In the genomic region with DNA sequence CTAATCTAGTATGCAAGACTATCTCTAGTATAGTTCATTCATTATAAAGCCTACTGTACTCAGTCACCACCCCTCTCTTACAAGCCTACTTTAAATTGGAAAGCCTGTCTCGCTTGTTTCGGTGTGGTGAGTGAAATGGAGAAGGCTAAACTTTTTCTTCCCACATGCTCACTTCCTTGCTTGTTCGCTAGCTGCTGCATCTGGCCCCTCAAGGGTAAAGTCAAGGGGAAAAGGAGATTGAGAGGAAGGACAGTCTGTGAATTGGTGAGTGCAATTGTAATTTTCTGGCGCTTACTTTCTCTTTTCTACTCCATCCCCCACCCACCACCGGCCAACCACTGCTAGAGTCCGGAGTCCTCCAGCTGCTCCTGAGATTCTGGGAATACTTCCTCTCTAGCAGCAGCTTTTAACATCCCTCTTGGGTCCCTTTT, we compare ENCODE assay signal across 1 cellular context.
TF ChIP-seq lines count a peak whose summit lies in the region.

No MANE protein-coding gene starts in this region.

TF ChIP-seq in SK-N-SH, 30 proteins besides CTCF, POLR2A, EP300 and RAD21 (continued from another document):
- TF ChIP-seq NRF1 (IDR thresholded peaks at IDR 0.05; ENCODE audit: low read depth, low read length): no peak
- TF ChIP-seq, protein P1, sequence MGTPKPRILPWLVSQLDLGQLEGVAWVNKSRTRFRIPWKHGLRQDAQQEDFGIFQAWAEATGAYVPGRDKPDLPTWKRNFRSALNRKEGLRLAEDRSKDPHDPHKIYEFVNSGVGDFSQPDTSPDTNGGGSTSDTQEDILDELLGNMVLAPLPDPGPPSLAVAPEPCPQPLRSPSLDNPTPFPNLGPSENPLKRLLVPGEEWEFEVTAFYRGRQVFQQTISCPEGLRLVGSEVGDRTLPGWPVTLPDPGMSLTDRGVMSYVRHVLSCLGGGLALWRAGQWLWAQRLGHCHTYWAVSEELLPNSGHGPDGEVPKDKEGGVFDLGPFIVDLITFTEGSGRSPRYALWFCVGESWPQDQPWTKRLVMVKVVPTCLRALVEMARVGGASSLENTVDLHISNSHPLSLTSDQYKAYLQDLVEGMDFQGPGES (IDR thresholded peaks at IDR 0.05; ENCODE audit: low read depth, low read length): no peak
